In the genomic region with DNA sequence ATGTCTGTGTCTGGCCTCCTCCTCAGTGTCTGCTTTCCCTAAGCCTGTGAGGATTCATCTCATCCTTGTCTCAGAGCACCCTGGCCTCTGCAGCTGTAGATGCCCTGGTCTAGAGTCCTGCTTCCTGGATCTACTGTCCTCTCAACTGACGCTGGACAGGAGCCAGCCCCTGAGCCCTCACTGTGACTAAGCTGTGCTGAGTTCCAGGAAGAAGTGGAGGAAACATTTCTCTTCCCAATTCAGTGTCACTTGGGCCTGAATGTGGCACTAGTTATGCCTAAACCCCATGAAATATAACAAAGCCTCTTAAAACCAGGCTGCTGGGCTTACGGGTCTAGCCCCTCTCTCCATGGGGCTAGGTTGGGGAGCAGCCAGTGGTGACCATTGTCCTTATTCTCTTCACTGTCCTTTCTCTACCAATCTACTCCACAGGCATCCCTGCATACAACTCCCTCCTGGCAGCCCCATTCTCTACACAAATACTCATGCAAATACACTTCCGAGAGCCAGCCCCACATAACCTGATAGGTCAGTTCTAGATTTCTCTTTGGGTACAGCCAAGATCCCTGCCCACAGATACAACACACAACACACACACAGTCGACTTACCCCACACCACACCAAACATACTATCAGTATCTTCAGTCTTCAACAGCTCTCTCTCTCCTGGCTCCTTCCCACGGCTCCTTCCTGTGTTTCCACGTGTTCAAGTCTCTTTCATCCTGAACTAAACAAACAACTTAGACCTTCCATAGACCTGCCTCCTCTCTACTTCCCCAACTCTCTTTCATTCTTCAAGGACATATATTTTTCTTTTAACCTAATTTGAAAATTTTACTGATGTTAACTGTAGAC, we compare ENCODE assay signal across 1 cellular context.
TF ChIP-seq lines count a peak whose summit lies in the region.

No MANE protein-coding gene starts in this region.

TF ChIP-seq in K562, 482 proteins besides CTCF, POLR2A, EP300 and RAD21 (continued from another document and continues in another):
- TF ChIP-seq, protein P1, sequence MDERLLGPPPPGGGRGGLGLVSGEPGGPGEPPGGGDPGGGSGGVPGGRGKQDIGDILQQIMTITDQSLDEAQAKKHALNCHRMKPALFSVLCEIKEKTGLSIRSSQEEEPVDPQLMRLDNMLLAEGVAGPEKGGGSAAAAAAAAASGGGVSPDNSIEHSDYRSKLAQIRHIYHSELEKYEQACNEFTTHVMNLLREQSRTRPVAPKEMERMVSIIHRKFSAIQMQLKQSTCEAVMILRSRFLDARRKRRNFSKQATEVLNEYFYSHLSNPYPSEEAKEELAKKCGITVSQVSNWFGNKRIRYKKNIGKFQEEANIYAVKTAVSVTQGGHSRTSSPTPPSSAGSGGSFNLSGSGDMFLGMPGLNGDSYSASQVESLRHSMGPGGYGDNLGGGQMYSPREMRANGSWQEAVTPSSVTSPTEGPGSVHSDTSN (CRISPR knock-in tag; IDR thresholded peaks at IDR 0.05; ENCODE audit: low read depth): no peak
- TF ChIP-seq, protein P1 (tag; conservative IDR thresholded peaks at IDR 0.05; ENCODE audit: low read depth): no peak; the same call in 1 of the 2 replicates
- no peak for TF ChIP-seq ZNF3 (CRISPR knock-in tag; IDR thresholded peaks at IDR 0.05)
- no peak for TF ChIP-seq GTF2E2 (tag; IDR thresholded peaks at IDR 0.05)
- TF ChIP-seq TEAD2 (tag; IDR thresholded peaks at IDR 0.05): no peak
- TF ChIP-seq TAF15 (IDR thresholded peaks at IDR 0.05; ENCODE audit: low read depth, low read length): no peak
- TF ChIP-seq BRD9 (IDR thresholded peaks at IDR 0.05; ENCODE audit: low read depth, partially characterized antibody): peak; percentile 28
- no peak for TF ChIP-seq ZNF444 (CRISPR knock-in tag; IDR thresholded peaks at IDR 0.05)
- TF ChIP-seq, protein P2, sequence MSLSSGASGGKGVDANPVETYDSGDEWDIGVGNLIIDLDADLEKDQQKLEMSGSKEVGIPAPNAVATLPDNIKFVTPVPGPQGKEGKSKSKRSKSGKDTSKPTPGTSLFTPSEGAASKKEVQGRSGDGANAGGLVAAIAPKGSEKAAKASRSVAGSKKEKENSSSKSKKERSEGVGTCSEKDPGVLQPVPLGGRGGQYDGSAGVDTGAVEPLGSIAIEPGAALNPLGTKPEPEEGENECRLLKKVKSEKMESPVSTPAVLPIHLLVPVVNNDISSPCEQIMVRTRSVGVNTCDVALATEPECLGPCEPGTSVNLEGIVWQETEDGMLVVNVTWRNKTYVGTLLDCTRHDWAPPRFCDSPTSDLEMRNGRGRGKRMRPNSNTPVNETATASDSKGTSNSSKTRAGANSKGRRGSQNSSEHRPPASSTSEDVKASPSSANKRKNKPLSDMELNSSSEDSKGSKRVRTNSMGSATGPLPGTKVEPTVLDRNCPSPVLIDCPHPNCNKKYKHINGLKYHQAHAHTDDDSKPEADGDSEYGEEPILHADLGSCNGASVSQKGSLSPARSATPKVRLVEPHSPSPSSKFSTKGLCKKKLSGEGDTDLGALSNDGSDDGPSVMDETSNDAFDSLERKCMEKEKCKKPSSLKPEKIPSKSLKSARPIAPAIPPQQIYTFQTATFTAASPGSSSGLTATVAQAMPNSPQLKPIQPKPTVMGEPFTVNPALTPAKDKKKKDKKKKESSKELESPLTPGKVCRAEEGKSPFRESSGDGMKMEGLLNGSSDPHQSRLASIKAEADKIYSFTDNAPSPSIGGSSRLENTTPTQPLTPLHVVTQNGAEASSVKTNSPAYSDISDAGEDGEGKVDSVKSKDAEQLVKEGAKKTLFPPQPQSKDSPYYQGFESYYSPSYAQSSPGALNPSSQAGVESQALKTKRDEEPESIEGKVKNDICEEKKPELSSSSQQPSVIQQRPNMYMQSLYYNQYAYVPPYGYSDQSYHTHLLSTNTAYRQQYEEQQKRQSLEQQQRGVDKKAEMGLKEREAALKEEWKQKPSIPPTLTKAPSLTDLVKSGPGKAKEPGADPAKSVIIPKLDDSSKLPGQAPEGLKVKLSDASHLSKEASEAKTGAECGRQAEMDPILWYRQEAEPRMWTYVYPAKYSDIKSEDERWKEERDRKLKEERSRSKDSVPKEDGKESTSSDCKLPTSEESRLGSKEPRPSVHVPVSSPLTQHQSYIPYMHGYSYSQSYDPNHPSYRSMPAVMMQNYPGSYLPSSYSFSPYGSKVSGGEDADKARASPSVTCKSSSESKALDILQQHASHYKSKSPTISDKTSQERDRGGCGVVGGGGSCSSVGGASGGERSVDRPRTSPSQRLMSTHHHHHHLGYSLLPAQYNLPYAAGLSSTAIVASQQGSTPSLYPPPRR (CRISPR knock-in tag; IDR thresholded peaks at IDR 0.05; ENCODE audit: borderline replicate concordance): no peak
- TF ChIP-seq ZNF140 (CRISPR knock-in tag; IDR thresholded peaks at IDR 0.05): no peak
- TF ChIP-seq ILK (tag; IDR thresholded peaks at IDR 0.05; ENCODE audit: borderline replicate concordance, low read depth): no peak
- TF ChIP-seq, protein P3, sequence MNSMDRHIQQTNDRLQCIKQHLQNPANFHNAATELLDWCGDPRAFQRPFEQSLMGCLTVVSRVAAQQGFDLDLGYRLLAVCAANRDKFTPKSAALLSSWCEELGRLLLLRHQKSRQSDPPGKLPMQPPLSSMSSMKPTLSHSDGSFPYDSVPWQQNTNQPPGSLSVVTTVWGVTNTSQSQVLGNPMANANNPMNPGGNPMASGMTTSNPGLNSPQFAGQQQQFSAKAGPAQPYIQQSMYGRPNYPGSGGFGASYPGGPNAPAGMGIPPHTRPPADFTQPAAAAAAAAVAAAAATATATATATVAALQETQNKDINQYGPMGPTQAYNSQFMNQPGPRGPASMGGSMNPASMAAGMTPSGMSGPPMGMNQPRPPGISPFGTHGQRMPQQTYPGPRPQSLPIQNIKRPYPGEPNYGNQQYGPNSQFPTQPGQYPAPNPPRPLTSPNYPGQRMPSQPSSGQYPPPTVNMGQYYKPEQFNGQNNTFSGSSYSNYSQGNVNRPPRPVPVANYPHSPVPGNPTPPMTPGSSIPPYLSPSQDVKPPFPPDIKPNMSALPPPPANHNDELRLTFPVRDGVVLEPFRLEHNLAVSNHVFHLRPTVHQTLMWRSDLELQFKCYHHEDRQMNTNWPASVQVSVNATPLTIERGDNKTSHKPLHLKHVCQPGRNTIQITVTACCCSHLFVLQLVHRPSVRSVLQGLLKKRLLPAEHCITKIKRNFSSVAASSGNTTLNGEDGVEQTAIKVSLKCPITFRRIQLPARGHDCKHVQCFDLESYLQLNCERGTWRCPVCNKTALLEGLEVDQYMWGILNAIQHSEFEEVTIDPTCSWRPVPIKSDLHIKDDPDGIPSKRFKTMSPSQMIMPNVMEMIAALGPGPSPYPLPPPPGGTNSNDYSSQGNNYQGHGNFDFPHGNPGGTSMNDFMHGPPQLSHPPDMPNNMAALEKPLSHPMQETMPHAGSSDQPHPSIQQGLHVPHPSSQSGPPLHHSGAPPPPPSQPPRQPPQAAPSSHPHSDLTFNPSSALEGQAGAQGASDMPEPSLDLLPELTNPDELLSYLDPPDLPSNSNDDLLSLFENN (IDR thresholded peaks at IDR 0.05; ENCODE audit: low read depth in 2 of 2, low read length in 2 of 2): no peak; a peak in 1 of 4 replicates
- TF ChIP-seq, protein P4, sequence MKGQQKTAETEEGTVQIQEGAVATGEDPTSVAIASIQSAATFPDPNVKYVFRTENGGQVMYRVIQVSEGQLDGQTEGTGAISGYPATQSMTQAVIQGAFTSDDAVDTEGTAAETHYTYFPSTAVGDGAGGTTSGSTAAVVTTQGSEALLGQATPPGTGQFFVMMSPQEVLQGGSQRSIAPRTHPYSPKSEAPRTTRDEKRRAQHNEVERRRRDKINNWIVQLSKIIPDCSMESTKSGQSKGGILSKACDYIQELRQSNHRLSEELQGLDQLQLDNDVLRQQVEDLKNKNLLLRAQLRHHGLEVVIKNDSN (CRISPR knock-in tag; IDR thresholded peaks at IDR 0.05): no peak
- TF ChIP-seq ZKSCAN1 (IDR thresholded peaks at IDR 0.05; ENCODE audit: low read depth, low read length): no peak
- no peak for TF ChIP-seq MTF1 (CRISPR knock-in tag; IDR thresholded peaks at IDR 0.05; ENCODE audit: borderline replicate concordance)
- no peak for TF ChIP-seq PTTG1 (tag; IDR thresholded peaks at IDR 0.05; ENCODE audit: low read depth)
- no peak for TF ChIP-seq POLR2AphosphoS2 (IDR thresholded peaks at IDR 0.05; ENCODE audit: low read length)
- TF ChIP-seq SMC3 (conservative IDR thresholded peaks at IDR 0.05; ENCODE audit: insufficient read depth, low read depth, low read length): no peak
- no peak for TF ChIP-seq BRF1 (IDR thresholded peaks at IDR 0.05; ENCODE audit: borderline replicate concordance, extremely low read depth, insufficient read length)
- no peak for TF ChIP-seq ASH1L (IDR thresholded peaks at IDR 0.05; ENCODE audit: borderline replicate concordance, low read depth, partially characterized antibody)
- TF ChIP-seq IRF2 (CRISPR knock-in tag; IDR thresholded peaks at IDR 0.05): no peak
- TF ChIP-seq, protein P5, sequence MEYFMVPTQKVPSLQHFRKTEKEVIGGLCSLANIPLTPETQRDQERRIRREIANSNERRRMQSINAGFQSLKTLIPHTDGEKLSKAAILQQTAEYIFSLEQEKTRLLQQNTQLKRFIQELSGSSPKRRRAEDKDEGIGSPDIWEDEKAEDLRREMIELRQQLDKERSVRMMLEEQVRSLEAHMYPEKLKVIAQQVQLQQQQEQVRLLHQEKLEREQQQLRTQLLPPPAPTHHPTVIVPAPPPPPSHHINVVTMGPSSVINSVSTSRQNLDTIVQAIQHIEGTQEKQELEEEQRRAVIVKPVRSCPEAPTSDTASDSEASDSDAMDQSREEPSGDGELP (CRISPR knock-in tag; IDR thresholded peaks at IDR 0.05; ENCODE audit: borderline replicate concordance): peak; percentile 37; the same call in 1 of the 2 replicates
- TF ChIP-seq, protein P6, sequence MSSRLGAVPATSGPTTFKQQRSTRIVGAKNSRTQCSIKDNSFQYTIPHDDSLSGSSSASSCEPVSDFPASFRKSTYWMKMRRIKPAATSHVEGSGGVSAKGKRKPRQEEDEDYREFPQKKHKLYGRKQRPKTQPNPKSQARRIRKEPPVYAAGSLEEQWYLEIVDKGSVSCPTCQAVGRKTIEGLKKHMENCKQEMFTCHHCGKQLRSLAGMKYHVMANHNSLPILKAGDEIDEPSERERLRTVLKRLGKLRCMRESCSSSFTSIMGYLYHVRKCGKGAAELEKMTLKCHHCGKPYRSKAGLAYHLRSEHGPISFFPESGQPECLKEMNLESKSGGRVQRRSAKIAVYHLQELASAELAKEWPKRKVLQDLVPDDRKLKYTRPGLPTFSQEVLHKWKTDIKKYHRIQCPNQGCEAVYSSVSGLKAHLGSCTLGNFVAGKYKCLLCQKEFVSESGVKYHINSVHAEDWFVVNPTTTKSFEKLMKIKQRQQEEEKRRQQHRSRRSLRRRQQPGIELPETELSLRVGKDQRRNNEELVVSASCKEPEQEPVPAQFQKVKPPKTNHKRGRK (tag; IDR thresholded peaks at IDR 0.05): no peak
- no peak for TF ChIP-seq ZNF766 (CRISPR knock-in tag; conservative IDR thresholded peaks at IDR 0.05)
- TF ChIP-seq, protein P7, sequence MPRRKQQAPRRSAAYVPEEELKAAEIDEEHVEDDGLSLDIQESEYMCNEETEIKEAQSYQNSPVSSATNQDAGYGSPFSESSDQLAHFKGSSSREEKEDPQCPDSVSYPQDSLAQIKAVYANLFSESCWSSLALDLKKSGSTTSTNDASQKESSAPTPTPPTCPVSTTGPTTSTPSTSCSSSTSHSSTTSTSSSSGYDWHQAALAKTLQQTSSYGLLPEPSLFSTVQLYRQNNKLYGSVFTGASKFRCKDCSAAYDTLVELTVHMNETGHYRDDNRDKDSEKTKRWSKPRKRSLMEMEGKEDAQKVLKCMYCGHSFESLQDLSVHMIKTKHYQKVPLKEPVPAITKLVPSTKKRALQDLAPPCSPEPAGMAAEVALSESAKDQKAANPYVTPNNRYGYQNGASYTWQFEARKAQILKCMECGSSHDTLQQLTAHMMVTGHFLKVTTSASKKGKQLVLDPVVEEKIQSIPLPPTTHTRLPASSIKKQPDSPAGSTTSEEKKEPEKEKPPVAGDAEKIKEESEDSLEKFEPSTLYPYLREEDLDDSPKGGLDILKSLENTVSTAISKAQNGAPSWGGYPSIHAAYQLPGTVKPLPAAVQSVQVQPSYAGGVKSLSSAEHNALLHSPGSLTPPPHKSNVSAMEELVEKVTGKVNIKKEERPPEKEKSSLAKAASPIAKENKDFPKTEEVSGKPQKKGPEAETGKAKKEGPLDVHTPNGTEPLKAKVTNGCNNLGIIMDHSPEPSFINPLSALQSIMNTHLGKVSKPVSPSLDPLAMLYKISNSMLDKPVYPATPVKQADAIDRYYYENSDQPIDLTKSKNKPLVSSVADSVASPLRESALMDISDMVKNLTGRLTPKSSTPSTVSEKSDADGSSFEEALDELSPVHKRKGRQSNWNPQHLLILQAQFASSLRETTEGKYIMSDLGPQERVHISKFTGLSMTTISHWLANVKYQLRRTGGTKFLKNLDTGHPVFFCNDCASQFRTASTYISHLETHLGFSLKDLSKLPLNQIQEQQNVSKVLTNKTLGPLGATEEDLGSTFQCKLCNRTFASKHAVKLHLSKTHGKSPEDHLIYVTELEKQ (CRISPR knock-in tag; IDR thresholded peaks at IDR 0.05): no peak
- TF ChIP-seq HNRNPH1 (optimal IDR thresholded peaks at IDR 0.05; ENCODE audit: low read depth, low read length): no peak
- TF ChIP-seq SAFB2 (IDR thresholded peaks at IDR 0.05; ENCODE audit: borderline replicate concordance, low read depth, low read length, severe bottlenecking): no peak
- TF ChIP-seq ZNF165 (CRISPR knock-in tag; IDR thresholded peaks at IDR 0.05; ENCODE audit: borderline replicate concordance): no peak
- TF ChIP-seq ZBTB17 (CRISPR knock-in tag; IDR thresholded peaks at IDR 0.05): no peak
- TF ChIP-seq, protein P8, sequence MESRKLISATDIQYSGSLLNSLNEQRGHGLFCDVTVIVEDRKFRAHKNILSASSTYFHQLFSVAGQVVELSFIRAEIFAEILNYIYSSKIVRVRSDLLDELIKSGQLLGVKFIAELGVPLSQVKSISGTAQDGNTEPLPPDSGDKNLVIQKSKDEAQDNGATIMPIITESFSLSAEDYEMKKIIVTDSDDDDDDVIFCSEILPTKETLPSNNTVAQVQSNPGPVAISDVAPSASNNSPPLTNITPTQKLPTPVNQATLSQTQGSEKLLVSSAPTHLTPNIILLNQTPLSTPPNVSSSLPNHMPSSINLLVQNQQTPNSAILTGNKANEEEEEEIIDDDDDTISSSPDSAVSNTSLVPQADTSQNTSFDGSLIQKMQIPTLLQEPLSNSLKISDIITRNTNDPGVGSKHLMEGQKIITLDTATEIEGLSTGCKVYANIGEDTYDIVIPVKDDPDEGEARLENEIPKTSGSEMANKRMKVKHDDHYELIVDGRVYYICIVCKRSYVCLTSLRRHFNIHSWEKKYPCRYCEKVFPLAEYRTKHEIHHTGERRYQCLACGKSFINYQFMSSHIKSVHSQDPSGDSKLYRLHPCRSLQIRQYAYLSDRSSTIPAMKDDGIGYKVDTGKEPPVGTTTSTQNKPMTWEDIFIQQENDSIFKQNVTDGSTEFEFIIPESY (CRISPR knock-in tag; IDR thresholded peaks at IDR 0.05): no peak
- TF ChIP-seq, protein P9, sequence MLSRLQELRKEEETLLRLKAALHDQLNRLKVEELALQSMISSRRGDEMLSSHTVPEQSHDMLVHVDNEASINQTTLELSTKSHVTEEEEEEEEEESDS (CRISPR knock-in tag; IDR thresholded peaks at IDR 0.05): no peak
- no peak for TF ChIP-seq NCOA4 (IDR thresholded peaks at IDR 0.05; ENCODE audit: partially characterized antibody)
- TF ChIP-seq MEF2A (IDR thresholded peaks at IDR 0.05; ENCODE audit: control insufficient read depth, low read depth, low read length): no peak
- TF ChIP-seq ZNF785 (CRISPR knock-in tag; IDR thresholded peaks at IDR 0.05): no peak
- TF ChIP-seq ZNF707 (CRISPR knock-in tag; conservative IDR thresholded peaks at IDR 0.05): no peak
- TF ChIP-seq NR2F6 (CRISPR knock-in tag; IDR thresholded peaks at IDR 0.05): no peak
